In the genomic region with DNA sequence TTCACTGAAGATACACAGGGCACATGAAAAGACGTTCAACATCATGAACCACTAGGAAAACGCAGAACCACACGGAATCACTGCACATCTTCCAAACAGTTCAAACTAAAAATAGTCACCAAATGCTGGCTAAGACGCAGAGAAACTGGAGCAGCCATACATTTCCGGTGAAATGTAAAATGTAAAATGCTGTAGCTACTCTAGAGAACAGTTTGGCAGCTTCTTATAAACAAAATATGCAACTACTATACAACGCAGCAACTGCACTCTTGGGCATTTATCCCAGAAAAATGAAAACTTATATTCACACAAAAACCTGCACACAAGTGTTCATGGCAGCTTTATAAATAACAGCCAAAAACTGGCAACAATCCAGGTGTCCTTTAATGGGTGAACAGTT, we compare ENCODE assay signal across 1 cellular context.
TF ChIP-seq lines count a peak whose summit lies in the region.

No MANE protein-coding gene starts in this region.

TF ChIP-seq in IMR-90, 13 proteins besides CTCF, POLR2A, EP300 and RAD21:
- TF ChIP-seq BHLHE40 (IDR thresholded peaks at IDR 0.05; ENCODE audit: low read depth, low read length) (no peak), FOS (IDR thresholded peaks at IDR 0.05; ENCODE audit: low read depth, low read length) (no peak), CEBPB (IDR thresholded peaks at IDR 0.05; ENCODE audit: low read depth, low read length) (no peak), CHD1 (IDR thresholded peaks at IDR 0.05; ENCODE audit: low read depth, low read length) (no peak), MAZ (IDR thresholded peaks at IDR 0.05; ENCODE audit: borderline replicate concordance, low read depth, low read length) (no peak), RFX5 (IDR thresholded peaks at IDR 0.05; ENCODE audit: low read depth, low read length) (no peak), USF2 (IDR thresholded peaks at IDR 0.05; ENCODE audit: low read depth, low read length) (no peak), MXI1 (IDR thresholded peaks at IDR 0.05; ENCODE audit: borderline replicate concordance, low read depth, low read length) (no peak), ELK1 (IDR thresholded peaks at IDR 0.05; ENCODE audit: borderline replicate concordance, low read depth, low read length) (no peak), RCOR1 (IDR thresholded peaks at IDR 0.05; ENCODE audit: insufficient replicate concordance, low read length) (no peak), NFE2L2 (IDR thresholded peaks at IDR 0.05; ENCODE audit: low read depth, low read length) (no peak), MAFK (IDR thresholded peaks at IDR 0.05; ENCODE audit: low read depth, low read length) (no peak), SMC3 (IDR thresholded peaks at IDR 0.05; ENCODE audit: low read depth, low read length) (no peak)
